In the genomic region with DNA sequence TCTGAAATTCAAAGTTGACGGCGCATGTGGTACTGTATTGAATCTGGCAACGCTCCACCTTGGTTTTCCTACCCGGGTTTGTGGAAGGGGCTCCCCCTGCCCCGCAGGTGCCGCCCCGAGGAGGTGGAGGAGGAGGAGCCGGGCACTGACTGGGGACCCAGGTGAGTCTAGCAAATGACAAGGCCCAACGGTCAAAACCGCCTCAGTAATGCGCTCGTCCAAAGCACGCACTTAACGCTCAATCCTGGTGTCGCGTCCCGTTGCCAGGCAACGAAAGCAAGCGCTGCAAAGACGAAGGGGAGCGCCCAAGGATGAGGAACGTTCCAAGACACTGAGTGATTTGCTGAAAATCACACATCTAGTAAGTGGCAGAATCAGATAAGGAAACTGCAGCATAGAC, we compare ENCODE assay signal across 2 cellular contexts.
TF ChIP-seq lines count a peak whose summit lies in the region.

No MANE protein-coding gene starts in this region.

TF ChIP-seq in A549, 52 proteins besides CTCF, POLR2A, EP300 and RAD21:
- TF ChIP-seq GATA3 (IDR thresholded peaks at IDR 0.05; ENCODE audit: borderline replicate concordance) (no peak), MAFK (IDR thresholded peaks at IDR 0.05; ENCODE audit: partially characterized antibody) (peak; percentile 7)

TF ChIP-seq in H1, 55 proteins besides CTCF, POLR2A, EP300 and RAD21:
- TF ChIP-seq SP2 (IDR thresholded peaks at IDR 0.05; ENCODE audit: low read length): no peak
- TF ChIP-seq SIN3A (conservative IDR thresholded peaks at IDR 0.05 in 1 of 2, IDR thresholded peaks at IDR 0.05 in 1 of 2; ENCODE audit: low read depth in 1 of 2, low read length in 2 of 2): peak in 1 of 2 experiments; percentile 59; a peak in 1 of 4 replicates
- TF ChIP-seq, protein P1, sequence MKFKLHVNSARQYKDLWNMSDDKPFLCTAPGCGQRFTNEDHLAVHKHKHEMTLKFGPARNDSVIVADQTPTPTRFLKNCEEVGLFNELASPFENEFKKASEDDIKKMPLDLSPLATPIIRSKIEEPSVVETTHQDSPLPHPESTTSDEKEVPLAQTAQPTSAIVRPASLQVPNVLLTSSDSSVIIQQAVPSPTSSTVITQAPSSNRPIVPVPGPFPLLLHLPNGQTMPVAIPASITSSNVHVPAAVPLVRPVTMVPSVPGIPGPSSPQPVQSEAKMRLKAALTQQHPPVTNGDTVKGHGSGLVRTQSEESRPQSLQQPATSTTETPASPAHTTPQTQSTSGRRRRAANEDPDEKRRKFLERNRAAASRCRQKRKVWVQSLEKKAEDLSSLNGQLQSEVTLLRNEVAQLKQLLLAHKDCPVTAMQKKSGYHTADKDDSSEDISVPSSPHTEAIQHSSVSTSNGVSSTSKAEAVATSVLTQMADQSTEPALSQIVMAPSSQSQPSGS (IDR thresholded peaks at IDR 0.05; ENCODE audit: low read length): no peak
TF ChIP-seq in H1: peak in this region for 1.
